ENCODE assay signal across 8 cellular contexts in genomic region chr4:146243141-146243882, GRCh38. TPM values are rescaled to one million over a fixed set of nuclear protein-coding genes. Genes with fewer than 3 reads are reported as not detected.
A peak's percentile ranks its signal among the peaks of the same experiment; 100 is the strongest.
DNase-seq lines count a peak whose midpoint lies in the region; ATAC-seq and TF ChIP-seq lines count a peak whose summit lies in the region.

No MANE protein-coding gene starts in this region.

- no peak overlapping the region for H3K4me3 ChIP-seq in astrocyte of the spinal cord (ENCODE audit: low read depth, low read length)
- H3K4me3 ChIP-seq in naive thymus-derived CD4-positive, alpha-beta T cell (ENCODE audit: low read length), result peak overlapping the region; percentile 3
- no peak overlapping the region for H3K4me3 ChIP-seq in upper lobe of right lung

- no peaks in the 10 kb centered on the region for H3K9me3 Mint-ChIP-seq in T-helper 1 cell treated with Interleukin-12 subunit alpha and Interleukin-12 subunit beta and Interleukin-4 antibody, amounts not matched to agents 30 μg/mL and 1 μg/mL, for 36 hours
- no peaks in the 10 kb centered on the region for H3K9me3 Mint-ChIP-seq in naive thymus-derived CD4-positive, alpha-beta T cell

- CTCF ChIA-PET in naive thymus-derived CD4-positive, alpha-beta T cell (lab: Charles Lee), result no interaction called here

- peak overlapping the region; percentile 59 for H3K27ac Mint-ChIP-seq in T-helper 1 cell treated with Interleukin-12 subunit alpha and Interleukin-12 subunit beta and Interleukin-4 antibody, amounts not matched to agents 30 μg/mL and 1 μg/mL, for 36 hours
- H3K27ac Mint-ChIP-seq in naive thymus-derived CD4-positive, alpha-beta T cell, result peak overlapping the region in 1 of 9 donors; percentile 32

- H3K9me3 ChIP-seq in naive thymus-derived CD4-positive, alpha-beta T cell (ENCODE audit: control insufficient read depth in 2 of 3, low read length in 3 of 3), result no peaks in the 10 kb centered on the region
- H3K9me3 ChIP-seq in upper lobe of right lung, result no peaks in the 10 kb centered on the region

- no peaks in the 10 kb centered on the region for H3K27me3 ChIP-seq in naive thymus-derived CD4-positive, alpha-beta T cell (ENCODE audit: control insufficient read depth in 2 of 2, insufficient read depth in 2 of 2, low read length in 2 of 2)
- no peaks in the 10 kb centered on the region for H3K27me3 ChIP-seq in upper lobe of right lung

- no peaks in the 10 kb centered on the region for H3K36me3 ChIP-seq in naive thymus-derived CD4-positive, alpha-beta T cell (ENCODE audit: control insufficient read depth in 2 of 3, insufficient read depth in 3 of 3, low read length in 3 of 3)
- H3K36me3 ChIP-seq in upper lobe of right lung, result no peaks in the 10 kb centered on the region

- TF ChIP-seq CTCF in astrocyte of the spinal cord (IDR thresholded peaks at IDR 0.05; ENCODE audit: low read depth, low read length), result peak; percentile 50
- TF ChIP-seq CTCF in upper lobe of right lung (IDR thresholded peaks at IDR 0.05), result peak; percentile 48

- peak; percentile 29 for DNase-seq in DMS53 (lab: John Stamatoyannopoulos, UW)
- DNase-seq in DMS53 treated with DMSO at 0.1 percent for 48 hours (lab: John Stamatoyannopoulos, UW; ENCODE audit: unreplicated experiment), result no peak
- no peak for DNase-seq in astrocyte of the spinal cord (ENCODE audit: low read depth, low spot score)
- DNase-seq in naive thymus-derived CD4-positive, alpha-beta T cell, result peak in 8 of 9 donors; percentile 10 to 76 (median 31)
- peak; percentile 76 for DNase-seq in upper lobe of right lung
- no peak for DNase-seq in NCI-H2029 treated with DMSO at 0.1 percent for 48 hours (lab: John Stamatoyannopoulos, UW)

- no peaks in the 10 kb centered on the region for H3K36me3 Mint-ChIP-seq in T-helper 1 cell treated with Interleukin-12 subunit alpha and Interleukin-12 subunit beta and Interleukin-4 antibody, amounts not matched to agents 30 μg/mL and 1 μg/mL, for 36 hours (ENCODE audit: low read depth)
- H3K36me3 Mint-ChIP-seq in naive thymus-derived CD4-positive, alpha-beta T cell, result no peaks in the 10 kb centered on the region

- intact Hi-C loops in naive thymus-derived CD4-positive, alpha-beta T cell (cut with micrococcal nuclease), result loop anchor here in 1 of 2 donors (1.0 kb wide), 1 partner anchor 68 kb away; the partner anchor contains the start of gene LSM6
- intact Hi-C loops in upper lobe of right lung (cut with DNase I), result no loop called here

- no peak overlapping the region for H3K27ac ChIP-seq in naive thymus-derived CD4-positive, alpha-beta T cell (ENCODE audit: low read depth, low read length)
- peak overlapping the region; percentile 92 for H3K27ac ChIP-seq in upper lobe of right lung

- no peaks in the 10 kb centered on the region for H3K27me3 Mint-ChIP-seq in T-helper 1 cell treated with Interleukin-12 subunit alpha and Interleukin-12 subunit beta and Interleukin-4 antibody, amounts not matched to agents 30 μg/mL and 1 μg/mL, for 36 hours (ENCODE audit: low read depth)
- H3K27me3 Mint-ChIP-seq in naive thymus-derived CD4-positive, alpha-beta T cell, result peaks cover 0 to 9% (median under 1%) of the 10 kb centered on the region in 5 donors

- ATAC-seq in HG03060 (IDR thresholded peaks at IDR 0.05; ENCODE audit: low read depth, unreplicated experiment), result peak; percentile 79
- peak; percentile 59 for ATAC-seq in naive thymus-derived CD4-positive, alpha-beta T cell
- ATAC-seq in upper lobe of right lung, result peak; percentile 48

- H3K4me1 Mint-ChIP-seq in T-helper 1 cell treated with Interleukin-12 subunit alpha and Interleukin-12 subunit beta and Interleukin-4 antibody, amounts not matched to agents 30 μg/mL and 1 μg/mL, for 36 hours (ENCODE audit: low read depth), result peaks cover 3% of the 10 kb centered on the region
- H3K4me1 Mint-ChIP-seq in naive thymus-derived CD4-positive, alpha-beta T cell, result peaks cover 4 to 15% (median 13%) of the 10 kb centered on the region in 7 donors

- in situ Hi-C loops in astrocyte of the spinal cord (cut with HindIII; ENCODE audit: low sequenced_read_pairs), result no loop called here

- peak overlapping the region; percentile 46 for H3K4me3 Mint-ChIP-seq in T-helper 1 cell treated with Interleukin-12 subunit alpha and Interleukin-12 subunit beta and Interleukin-4 antibody, amounts not matched to agents 30 μg/mL and 1 μg/mL, for 36 hours
- peak overlapping the region; percentile 36 to 72 (median 60) for H3K4me3 Mint-ChIP-seq in naive thymus-derived CD4-positive, alpha-beta T cell

- POLR2A ChIA-PET in naive thymus-derived CD4-positive, alpha-beta T cell (lab: Charles Lee), result no interaction called here

- peaks cover 0 to 10% of the 10 kb centered on the region in 2 donors for H3K4me1 ChIP-seq in naive thymus-derived CD4-positive, alpha-beta T cell (ENCODE audit: control insufficient read depth in 2 of 2, insufficient read depth in 2 of 2, low read length in 2 of 2)
- H3K4me1 ChIP-seq in upper lobe of right lung, result peaks cover 28% of the 10 kb centered on the region

RNA-seq across cellular contexts. Expression of gene REELD1, which starts 29.0 kb away (rescaled TPM):
- 1 to 10 TPM in 3 of 5 experiments, under 1 TPM in 1, not detected in 1; 0.89 to 1.7 (median 1.4) TPM for total RNA-seq in naive thymus-derived CD4-positive, alpha-beta T cell
- under 1 TPM in 1 of 2 donors, not detected in 1; 0.23 TPM for polyA plus RNA-seq in naive thymus-derived CD4-positive, alpha-beta T cell
- total RNA-seq in upper lobe of right lung, result 0.29 TPM

Comparison
In these comparisons a context has a peak if more than half of its experiments do, and no peak if none do; other contexts are left out.
1. DNase-seq: peak in DMS53 (single experiment), naive thymus-derived CD4-positive, alpha-beta T cell (8 of 9) and upper lobe of right lung (single experiment); none in DMS53 treated with DMSO at 0.1 percent for 48 hours (single experiment), astrocyte of the spinal cord (single experiment) and NCI-H2029 treated with DMSO at 0.1 percent for 48 hours (single experiment).
2. Peak in every context shown above with its lines, with median percentiles within 50 percentile points of each other: ATAC-seq.